Comparison of ENCODE assay signal across 12 cellular contexts in genomic region chr9:92404437-92404836, GRCh38. TPM values are rescaled to one million over a fixed set of nuclear protein-coding genes. Genes with fewer than 3 reads are reported as not detected.
DNase-seq lines count a peak whose midpoint lies in the region; FAIRE-seq and TF ChIP-seq lines count a peak whose summit lies in the region.
"Had no signal": no experiment of that assay in that cellular context is flagged by ENCODE, and none has a peak within 500 bp of the region (broad histone marks: within the 10 kb centered on the region; RNA-seq: fewer than 3 reads in every experiment).

A gene with protein sequence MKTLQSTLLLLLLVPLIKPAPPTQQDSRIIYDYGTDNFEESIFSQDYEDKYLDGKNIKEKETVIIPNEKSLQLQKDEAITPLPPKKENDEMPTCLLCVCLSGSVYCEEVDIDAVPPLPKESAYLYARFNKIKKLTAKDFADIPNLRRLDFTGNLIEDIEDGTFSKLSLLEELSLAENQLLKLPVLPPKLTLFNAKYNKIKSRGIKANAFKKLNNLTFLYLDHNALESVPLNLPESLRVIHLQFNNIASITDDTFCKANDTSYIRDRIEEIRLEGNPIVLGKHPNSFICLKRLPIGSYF (minus strand): TSS chr9:92404578. CDS start chr9:92403407, 1,171 bp downstream.

- no peaks in the 10 kb centered on the region for H3K9me3 ChIP-seq in breast epithelium

- H3K27me3 ChIP-seq in breast epithelium, result no peaks in the 10 kb centered on the region

- no peak within 1 kb of the TSS for H3K27ac Mint-ChIP-seq in MCF 10A (ENCODE audit: low read depth, unreplicated experiment)
- H3K27ac Mint-ChIP-seq in osteocyte (ENCODE audit: unreplicated experiment), result peak within 1 kb of the TSS; percentile 67
- H3K27ac Mint-ChIP-seq: activated T-cell treated with anti-CD3 and anti-CD28 coated beads, Interleukin-2, amount 50 U/mL, for 24 hours had no signal

- no peak for DNase-seq in breast epithelium (ENCODE audit: low spot score in 2 of 2)
- DNase-seq in MCF 10A (ENCODE audit: unreplicated experiment), result no peak
- peak; percentile 14 to 56 for DNase-seq in foreskin fibroblast
- no peak for DNase-seq in osteocyte (ENCODE audit: extremely low spot score, unreplicated experiment)
- DNase-seq in posterior cingulate gyrus, result no peak
- DNase-seq in RCC 7860 (ENCODE audit: low spot score), result no peak
- DNase-seq in GM10266 (ENCODE audit: extremely low spot score), result no peak
- DNase-seq in activated CD4-positive, alpha-beta T cell treated with anti-CD3 and anti-CD28 coated beads for 48 hours, result no peak
- DNase-seq: ACHN; activated T-cell treated with anti-CD3 and anti-CD28 coated beads, Interleukin-2, amount 50 U/mL, for 24 hours; MV-4-11; substantia nigra had no signal

- no peaks in the 10 kb centered on the region for H3K36me3 ChIP-seq in breast epithelium

- H3K27ac ChIP-seq in breast epithelium, result peak within 1 kb of the TSS; percentile 0 to 44

- intact Hi-C loops in breast epithelium (cut with DNase I; ENCODE audit: low total_unique reads) (no loop called here), MCF 10A (cut with micrococcal nuclease) (no loop called here), posterior cingulate gyrus (cut with DNase I) (no loop called here)

- POLR2A ChIA-PET in MCF 10A (lab: Yijun Ruan, JAX), result interaction anchor here (1.5 to 1.8 kb wide), 2 partner anchors 19 kb away, joined by 5 to 10 read pairs; no protein-coding TSS in a partner anchor

- no peaks in the 10 kb centered on the region for H3K4me1 Mint-ChIP-seq in MCF 10A (ENCODE audit: insufficient read depth, unreplicated experiment)
- H3K4me1 Mint-ChIP-seq in osteocyte (ENCODE audit: unreplicated experiment), result peaks cover 41% of the 10 kb centered on the region

- H3K36me3 Mint-ChIP-seq in MCF 10A (ENCODE audit: insufficient read depth, unreplicated experiment) (no peaks in the 10 kb centered on the region), osteocyte (ENCODE audit: unreplicated experiment) (peaks cover 3% of the 10 kb centered on the region)

- no peaks in the 10 kb centered on the region for H3K27me3 Mint-ChIP-seq in MCF 10A (ENCODE audit: insufficient read depth, unreplicated experiment)
- H3K27me3 Mint-ChIP-seq in osteocyte (ENCODE audit: unreplicated experiment), result no peaks in the 10 kb centered on the region
- H3K27me3 Mint-ChIP-seq: activated T-cell treated with anti-CD3 and anti-CD28 coated beads, Interleukin-2, amount 50 U/mL, for 24 hours had no signal

- H3K9me3 Mint-ChIP-seq in MCF 10A (ENCODE audit: unreplicated experiment) (no peaks in the 10 kb centered on the region), osteocyte (ENCODE audit: unreplicated experiment) (no peaks in the 10 kb centered on the region)
- H3K9me3 Mint-ChIP-seq: activated T-cell treated with anti-CD3 and anti-CD28 coated beads, Interleukin-2, amount 50 U/mL, for 24 hours had no signal

- H3K4me3 ChIP-seq in breast epithelium (peak within 1 kb of the TSS; percentile 2 to 14 (median 10)), foreskin fibroblast (ENCODE audit: low read depth in 1 of 2, low read length in 2 of 2) (peak within 1 kb of the TSS in 1 of 2 donors; percentile 55)

- no peak for TF ChIP-seq CTCF in breast epithelium (IDR thresholded peaks at IDR 0.05)
- no peak for TF ChIP-seq CTCF in MCF 10A (IDR thresholded peaks at IDR 0.05; ENCODE audit: unreplicated experiment)
- TF ChIP-seq CTCF in foreskin fibroblast (IDR thresholded peaks at IDR 0.05; ENCODE audit: low read depth, low read length), result no peak
- TF ChIP-seq CTCF in osteocyte (IDR thresholded peaks at IDR 0.05), result no peak
- no peak for TF ChIP-seq CTCF in GM10266 (IDR thresholded peaks at IDR 0.05; ENCODE audit: control insufficient read depth, insufficient read depth, low read depth, missing control alignments)

- TF ChIP-seq POLR2A in breast epithelium (IDR thresholded peaks at IDR 0.05), result no peak

- H3K4me3 Mint-ChIP-seq in MCF 10A (ENCODE audit: unreplicated experiment), result no peak within 1 kb of the TSS
- no peak within 1 kb of the TSS for H3K4me3 Mint-ChIP-seq in osteocyte (ENCODE audit: unreplicated experiment)
- H3K4me3 Mint-ChIP-seq: activated T-cell treated with anti-CD3 and anti-CD28 coated beads, Interleukin-2, amount 50 U/mL, for 24 hours had no signal

- BruUV-seq in MCF 10A (replicated peaks; lab: Mats Ljungman, UMichigan), result no TSS peak

- no peak for FAIRE-seq in RCC 7860 (lab: Jason Lieb, UNC)

- H3K4me1 ChIP-seq in breast epithelium, result no peaks in the 10 kb centered on the region

- CTCF ChIA-PET in MCF 10A (lab: Yijun Ruan, JAX), result interaction anchor here (1.1 kb wide), 1 partner anchor 76 kb away, joined by 4 read pairs; no protein-coding TSS in a partner anchor

RNA-seq across cellular contexts. Expression of the gene that starts here (rescaled TPM):
- total RNA-seq in breast epithelium, result 10 to 100 TPM; 14.1 to 92.5 (median 17.7) TPM
- not detected in 2 replicates for total RNA-seq in MCF 10A (2022)
- 3.9 and 5.5 TPM in 2 replicates for total RNA-seq in osteocyte

Comparison
In these comparisons a context has a peak if more than half of its experiments do, and no peak if none do; other contexts are left out.
1. DNase-seq: peak in foreskin fibroblast (2 of 2); none in breast epithelium (0 of 2), MCF 10A (single experiment), osteocyte (single experiment), posterior cingulate gyrus (0 of 10), RCC 7860 (single experiment), GM10266 (single experiment) and activated CD4-positive, alpha-beta T cell treated with anti-CD3 and anti-CD28 coated beads for 48 hours (single experiment).